Comparison of ENCODE assay signal across 8 cellular contexts in genomic region chr12:77617818-77618217, GRCh38.
"Had no signal": no experiment of that assay in that cellular context is flagged by ENCODE, and none has a peak within 500 bp of the region (broad histone marks: within the 10 kb centered on the region; RNA-seq: fewer than 3 reads in every experiment).

No MANE protein-coding gene starts in this region.

- H3K27ac ChIP-seq: GM23248, HL-60 had no signal

- H3K9me3 ChIP-seq: HAP-1 had no signal

- DNase-seq: GM23248, GOT3, H7, HFFc6, KG1 had no signal

- H2AFZ ChIP-seq: GM23248 had no signal

- H3K4me1 ChIP-seq: HAP-1 had no signal

- H3K9ac ChIP-seq: GM23248 had no signal

- ATAC-seq: HCT116 had no signal

- H3K36me3 ChIP-seq: HAP-1 had no signal

- H3K4me3 ChIP-seq: GM23248, HAP-1 had no signal
